Comparison of ENCODE assay signal across 8 cellular contexts in the genomic region with DNA sequence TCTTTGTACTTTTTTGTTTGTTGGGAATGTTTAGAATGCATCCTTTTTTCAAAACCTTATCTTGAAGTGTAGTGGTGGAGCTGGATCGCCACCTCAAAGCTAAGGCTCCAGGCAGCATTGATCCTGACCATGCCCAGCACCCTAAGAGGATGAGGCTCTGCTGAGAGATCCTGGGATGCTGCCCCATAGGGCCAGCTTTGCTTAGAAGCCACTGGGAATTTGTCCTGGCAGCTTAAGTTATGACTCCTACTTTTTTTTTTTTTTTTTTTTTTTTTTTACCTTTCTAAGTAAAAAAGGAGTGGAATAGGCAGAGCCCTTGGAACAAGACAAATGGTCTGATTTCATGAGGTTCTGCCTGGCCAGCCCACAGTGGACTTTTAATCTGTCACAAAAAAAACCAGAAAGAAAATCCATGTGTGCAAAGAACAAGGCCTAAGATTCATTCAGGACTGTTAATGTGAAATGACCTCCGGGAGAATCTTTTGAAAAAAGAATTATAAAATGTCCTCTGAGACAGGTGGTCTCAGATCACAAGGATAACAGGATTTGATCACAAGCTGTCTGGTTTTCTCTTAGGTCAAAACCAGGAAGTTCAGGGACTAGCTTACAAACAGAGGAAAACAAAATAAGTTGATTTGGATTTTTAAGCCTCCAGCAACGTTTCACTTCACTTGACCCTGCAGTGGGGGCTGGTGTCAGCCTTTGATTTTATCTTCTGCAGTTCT. TPM values are rescaled to one million over a fixed set of nuclear protein-coding genes. Genes with fewer than 3 reads are reported as not detected.
DNase-seq lines count a peak whose midpoint lies in the region; TF ChIP-seq lines count a peak whose summit lies in the region.

No MANE protein-coding gene starts in this region.

- H3K4me3 ChIP-seq in tibial artery: no peak overlapping the region
- no peak overlapping the region for H3K4me3 ChIP-seq in testis

- H3K36me3 ChIP-seq in tibial artery: no peaks in the 10 kb centered on the region
- no peaks in the 10 kb centered on the region for H3K36me3 ChIP-seq in testis (ENCODE audit: low read depth, missing control alignments)

- POLR2A ChIA-PET in activated CD4-positive, alpha-beta memory T cell treated with anti-CD3 and anti-CD28 coated beads for 36 hours (lab: Charles Lee): interaction anchor here (0.6 to 4.2 kb wide), 15 partner anchors 9 to 373 kb away, joined by 3 to 70 read pairs (median 7); partner anchors contain the start of genes INKA2 and RAP1A

- peak overlapping the region; percentile 94 for H3K27ac Mint-ChIP-seq in activated CD4-positive, alpha-beta T cell treated with anti-CD3 and anti-CD28 coated beads, Interleukin-2, amount 10 ng/mL, durations not matched to agents 24 days and 14 days
- peak overlapping the region; percentile 93 for H3K27ac Mint-ChIP-seq in activated CD4-positive, alpha-beta memory T cell treated with anti-CD3 and anti-CD28 coated beads for 36 hours

- H3K4me1 ChIP-seq in tibial artery (peaks cover 7 to 40% (median 23%) of the 10 kb centered on the region in 4 donors), testis (peaks cover 9% of the 10 kb centered on the region)

- WGBS in testis, 2 donors: 65 to 69% methylated on average over 3 of the region's 3 CpGs

- H3K4me3 Mint-ChIP-seq in activated CD4-positive, alpha-beta T cell treated with anti-CD3 and anti-CD28 coated beads, Interleukin-2, amount 10 ng/mL, durations not matched to agents 24 days and 14 days: peak overlapping the region; percentile 55
- peak overlapping the region; percentile 61 for H3K4me3 Mint-ChIP-seq in activated CD4-positive, alpha-beta memory T cell treated with anti-CD3 and anti-CD28 coated beads for 36 hours

- peaks cover 77% of the 10 kb centered on the region for H3K4me1 Mint-ChIP-seq in activated CD4-positive, alpha-beta T cell treated with anti-CD3 and anti-CD28 coated beads, Interleukin-2, amount 10 ng/mL, durations not matched to agents 24 days and 14 days
- peaks cover 83% of the 10 kb centered on the region for H3K4me1 Mint-ChIP-seq in activated CD4-positive, alpha-beta memory T cell treated with anti-CD3 and anti-CD28 coated beads for 36 hours (ENCODE audit: low read depth)

- H3K27me3 ChIP-seq in layer of hippocampus (ENCODE audit: control insufficient read depth, insufficient read depth, low read length) (no peaks in the 10 kb centered on the region), tibial artery (no peaks in the 10 kb centered on the region), testis (no peaks in the 10 kb centered on the region)

- TF ChIP-seq POLR2A in testis (IDR thresholded peaks at IDR 0.05): no peak

- intact Hi-C loops in activated CD4-positive, alpha-beta T cell treated with anti-CD3 and anti-CD28 coated beads, Interleukin-2, amount 10 ng/mL, durations not matched to agents 24 days and 14 days (cut with micrococcal nuclease): loop anchor here (1.0 to 10.0 kb wide), 7 partner anchors 8 to 959 kb away; partner anchors contain the start of genes CD53 and DDX20
- intact Hi-C loops in activated CD4-positive, alpha-beta memory T cell treated with anti-CD3 and anti-CD28 coated beads for 36 hours (cut with micrococcal nuclease): loop anchor here (1.0 to 10.0 kb wide), 5 partner anchors 11 to 959 kb away; partner anchors contain the start of gene DDX20
- intact Hi-C loops in tibial artery (cut with DNase I; ENCODE audit: low total_unique reads) (loop anchor here (10.0 kb wide), 1 partner anchor 59 kb away; no protein-coding TSS in a partner anchor), testis (cut with DNase I; ENCODE audit: low total_unique reads) (no loop called here)

- peaks cover 5% of the 10 kb centered on the region for H3K36me3 Mint-ChIP-seq in activated CD4-positive, alpha-beta T cell treated with anti-CD3 and anti-CD28 coated beads, Interleukin-2, amount 10 ng/mL, durations not matched to agents 24 days and 14 days (ENCODE audit: low read depth)
- H3K36me3 Mint-ChIP-seq in activated CD4-positive, alpha-beta memory T cell treated with anti-CD3 and anti-CD28 coated beads for 36 hours: no peaks in the 10 kb centered on the region

- H3K9me3 Mint-ChIP-seq in activated CD4-positive, alpha-beta T cell treated with anti-CD3 and anti-CD28 coated beads, Interleukin-2, amount 10 ng/mL, durations not matched to agents 24 days and 14 days: peaks cover 6% of the 10 kb centered on the region
- H3K9me3 Mint-ChIP-seq in activated CD4-positive, alpha-beta memory T cell treated with anti-CD3 and anti-CD28 coated beads for 36 hours: no peaks in the 10 kb centered on the region

- DNase-seq in activated CD4-positive, alpha-beta T cell treated with anti-CD3 and anti-CD28 coated beads, Interleukin-2, amount 10 ng/mL, durations not matched to agents 24 days and 14 days: no peak
- DNase-seq in activated CD4-positive, alpha-beta T cell treated with anti-CD3 and anti-CD28 coated beads for 1 hour: no peak
- DNase-seq in activated CD4-positive, alpha-beta memory T cell treated with anti-CD3 and anti-CD28 coated beads for 36 hours: no peak
- no peak for DNase-seq in tibial artery
- no peak for DNase-seq in NOMO-1 treated with DMSO at 0.1 percent for 48 hours (lab: John Stamatoyannopoulos, UW; ENCODE audit: unreplicated experiment)
- no peak for DNase-seq in stimulated activated CD8-positive, alpha-beta memory T cell treated with anti-CD3 and anti-CD28 coated beads, Interleukin-4, amount 100 ng/mL, for 48 hours
- DNase-seq in testis: no peak

- CTCF ChIA-PET in activated CD4-positive, alpha-beta memory T cell treated with anti-CD3 and anti-CD28 coated beads for 36 hours (lab: Charles Lee): interaction anchor here (0.7 to 5.7 kb wide), 11 partner anchors 9 to 86 kb away, joined by 3 to 57 read pairs (median 5); no protein-coding TSS in a partner anchor

- H3K27me3 Mint-ChIP-seq in activated CD4-positive, alpha-beta T cell treated with anti-CD3 and anti-CD28 coated beads, Interleukin-2, amount 10 ng/mL, durations not matched to agents 24 days and 14 days: peaks cover 3% of the 10 kb centered on the region
- H3K27me3 Mint-ChIP-seq in activated CD4-positive, alpha-beta memory T cell treated with anti-CD3 and anti-CD28 coated beads for 36 hours: no peaks in the 10 kb centered on the region

- peak overlapping the region; percentile 27 for H3K27ac ChIP-seq in layer of hippocampus (ENCODE audit: low read depth, low read length)
- H3K27ac ChIP-seq in tibial artery: peak overlapping the region; percentile 77 to 78
- H3K27ac ChIP-seq in testis: peak overlapping the region in 1 of 2 donors; percentile 31

- no peak for TF ChIP-seq CTCF in tibial artery (IDR thresholded peaks at IDR 0.05)
- TF ChIP-seq CTCF in testis (IDR thresholded peaks at IDR 0.05): no peak

- no peaks in the 10 kb centered on the region for H3K9me3 ChIP-seq in tibial artery
- H3K9me3 ChIP-seq in testis: no peaks in the 10 kb centered on the region

RNA-seq across cellular contexts. Expression of gene RAP1A, which starts 26.0 kb away (rescaled TPM):
- 306 and 307 TPM in 2 replicates for total RNA-seq in activated CD4-positive, alpha-beta T cell treated with anti-CD3 and anti-CD28 coated beads, Interleukin-2, amount 10 ng/mL, durations not matched to agents 24 days and 14 days
- total RNA-seq in activated CD4-positive, alpha-beta memory T cell treated with anti-CD3 and anti-CD28 coated beads for 36 hours: 100 to 1,000 TPM; 292 to 294 TPM
- 10 to 100 TPM; 20.8 to 27.6 TPM for total RNA-seq in testis
- 42.8 TPM for polyA plus RNA-seq in testis (ENCODE audit: insufficient read depth, low read depth, low replicate concordance)

Comparison
In these comparisons a context has a peak if more than half of its experiments do, and no peak if none do; other contexts are left out.
1. RNA of gene RAP1A, which starts 26.0 kb away (total RNA-seq): 306 to 307 TPM in activated CD4-positive, alpha-beta T cell treated with anti-CD3 and anti-CD28 coated beads, Interleukin-2, amount 10 ng/mL, durations not matched to agents 24 days and 14 days and 292 to 294 TPM in activated CD4-positive, alpha-beta memory T cell treated with anti-CD3 and anti-CD28 coated beads for 36 hours; 20.8 to 27.6 TPM in testis; every median in the first group is over 10 times any median in the second.